ENCODE assay signal across 16 cellular contexts in the genomic region with DNA sequence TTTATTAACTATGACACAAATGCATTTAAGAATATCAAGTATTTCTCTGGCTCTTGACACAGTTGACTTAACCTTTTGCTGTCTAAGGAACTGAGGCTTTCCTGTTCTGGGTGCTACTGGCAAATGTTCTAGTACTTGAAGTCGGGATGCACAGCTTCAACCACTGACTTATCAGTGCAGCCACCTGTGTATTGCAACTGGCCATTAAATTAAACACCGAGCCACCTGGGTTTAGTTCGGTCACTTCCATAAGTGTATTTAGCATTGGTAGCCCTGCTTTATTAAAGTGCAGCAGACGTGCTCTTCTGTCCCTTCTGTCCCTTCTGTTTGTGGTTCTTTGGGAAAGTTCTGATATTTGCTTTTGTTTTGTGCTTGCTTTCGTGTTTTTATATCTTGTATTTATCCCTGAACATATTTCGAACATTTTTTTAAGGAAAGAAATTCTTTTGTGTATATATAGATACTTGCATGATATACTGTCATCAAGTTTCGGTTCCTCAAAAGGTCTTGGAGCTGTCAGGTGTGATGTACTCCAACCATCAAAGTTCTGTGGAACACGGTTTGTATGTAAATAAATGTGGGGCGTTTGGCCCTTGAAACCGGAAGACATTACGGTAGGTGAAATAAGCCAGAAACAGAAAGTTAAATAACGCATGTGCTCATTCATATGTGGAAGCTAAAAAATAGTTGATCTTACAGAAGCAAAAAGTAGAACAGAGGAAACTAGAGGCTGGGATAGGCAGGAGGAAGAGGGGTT.
DNase-seq lines count a peak whose midpoint lies in the region; ATAC-seq, FAIRE-seq and TF ChIP-seq lines count a peak whose summit lies in the region.
"Had no signal": no experiment of that assay in that cellular context is flagged by ENCODE, and none has a peak within 500 bp of the region (broad histone marks: within the 10 kb centered on the region; RNA-seq: fewer than 3 reads in every experiment).

No MANE protein-coding gene starts in this region.

- WGBS in GM12878 (ENCODE audit: insufficient coverage, insufficient replicate concordance, low lambda C conversion rate, missing lambda C conversion rate) = 2% methylated on average over 12 of the region's 12 CpGs

- H4K20me1 ChIP-seq in GM12878 (ENCODE audit: control insufficient read depth, insufficient read depth) = no peaks in the 10 kb centered on the region

- H3K4me3 ChIP-seq in GM12878 (no peak overlapping the region), Peyer's patch (no peak overlapping the region)
- H3K4me3 ChIP-seq: right lobe of liver had no signal

- H3K4me1 ChIP-seq in GM12878 (ENCODE audit: control insufficient read depth, insufficient read depth, low read length) (no peaks in the 10 kb centered on the region), Peyer's patch (no peaks in the 10 kb centered on the region)
- H3K4me1 ChIP-seq: right lobe of liver had no signal

- no peak for TF ChIP-seq EP300 in GM12878 (IDR thresholded peaks at IDR 0.05; ENCODE audit: borderline replicate concordance in 1 of 2, control insufficient read depth in 1 of 2, low read depth in 2 of 2, low read length in 2 of 2)

- no peak overlapping the region; the same call in 1 of the 2 replicates for H2AFZ ChIP-seq in GM12878 (ENCODE audit: control insufficient read depth, low read depth, low read length)

- intact Hi-C loops in GM12878 (cut with micrococcal nuclease; ENCODE audit: unreplicated experiment) = no loop called here

- H3K79me2 ChIP-seq in GM12878 (ENCODE audit: control insufficient read depth, insufficient read depth, low read length) = no peaks in the 10 kb centered on the region

- no peak for TF ChIP-seq RAD21 in GM12878 (IDR thresholded peaks at IDR 0.05; ENCODE audit: insufficient read depth, low read depth, low read length)

- SMC1A ChIA-PET in GM12878 (lab: Charles Lee; ENCODE audit: uncharacterized antibody, unreplicated experiment) = no interaction called here

- RAD21 ChIA-PET in GM12878 (lab: Charles Lee; ENCODE audit: unreplicated experiment) = interaction anchor here (0.7 kb wide), 1 partner anchor 17 kb away, joined by 3 read pairs; no protein-coding TSS in a partner anchor

- H3K27me3 ChIP-seq in GM12878 (replicated peaks in 1 of 2; ENCODE audit: control insufficient read depth in 2 of 2, insufficient read depth in 2 of 2, low read length in 1 of 2) (no peaks in the 10 kb centered on the region), Peyer's patch (no peaks in the 10 kb centered on the region)
- H3K27me3 ChIP-seq: neutrophil, right lobe of liver had no signal

- no peak for TF ChIP-seq POLR2A in GM12878 (IDR thresholded peaks at IDR 0.05; ENCODE audit: low read depth, low read length)
- TF ChIP-seq POLR2A in Peyer's patch (IDR thresholded peaks at IDR 0.05) = no peak

- no peak overlapping the region for H3K27ac ChIP-seq in GM12878 (ENCODE audit: control insufficient read depth, insufficient read depth)
- H3K27ac ChIP-seq in Peyer's patch = no peak overlapping the region
- H3K27ac ChIP-seq: neutrophil, right lobe of liver, WERI-Rb-1 had no signal

- DNase-seq in GM12878 (ENCODE audit: low read depth, low spot score) (peak; percentile 17), Peyer's patch (no peak)
- no peak for DNase-seq in activated CD4-positive, CD25-positive, alpha-beta regulatory T cell (lab: John Stamatoyannopoulos, UW)
- DNase-seq: amniotic stem cell; NCI-H524 treated with DMSO at 0.1 percent for 48 hours; right lobe of liver; stimulated activated CD4-positive, alpha-beta T cell treated with anti-CD3 and anti-CD28 coated beads, Interleukin-2, amount 100 ng/mL, for 24 hours; substantia nigra; T-cell; WERI-Rb-1 had no signal

- no peaks in the 10 kb centered on the region for H3K9me3 ChIP-seq in GM12878 (replicated peaks; ENCODE audit: control insufficient read depth, insufficient read depth, low read length)
- no peaks in the 10 kb centered on the region for H3K9me3 ChIP-seq in Peyer's patch
- H3K9me3 ChIP-seq: neutrophil, right lobe of liver had no signal

- ATAC-seq in GM18868 (IDR thresholded peaks at IDR 0.05; ENCODE audit: unreplicated experiment) (peak; percentile 80), GM21786 (IDR thresholded peaks at IDR 0.05; ENCODE audit: unreplicated experiment) (peak; percentile 75), HG03442 (IDR thresholded peaks at IDR 0.05; ENCODE audit: unreplicated experiment) (peak; percentile 73), GM12878 (peak; percentile 85), GM19463 (IDR thresholded peaks at IDR 0.05; ENCODE audit: unreplicated experiment) (no peak)
- ATAC-seq: right lobe of liver, T-cell had no signal

- TF ChIP-seq CTCF in GM12878 (IDR thresholded peaks at IDR 0.05 in 2 of 3, conservative IDR thresholded peaks at IDR 0.05 in 1 of 3; ENCODE audit: control insufficient read depth in 2 of 3, extremely low read depth in 1 of 3, insufficient read depth in 1 of 3, low read depth in 3 of 3, low read length in 3 of 3) = no peak
- TF ChIP-seq CTCF in Peyer's patch (IDR thresholded peaks at IDR 0.05) = no peak

- H3K36me3 ChIP-seq in GM12878 (ENCODE audit: control insufficient read depth in 2 of 2, insufficient read depth in 2 of 2, low read length in 1 of 2) (no peaks in the 10 kb centered on the region), Peyer's patch (no peaks in the 10 kb centered on the region)
- H3K36me3 ChIP-seq: neutrophil, right lobe of liver, WERI-Rb-1 had no signal

- in situ Hi-C loops in GM12878 (cut with MboI) = no loop called here

- POLR2A ChIA-PET in GM12878 (lab: Charles Lee) = no interaction called here

- FAIRE-seq in GM12878 (lab: Jason Lieb, UNC) = no peak
- FAIRE-seq: D721Med had no signal

- no TSS peak for BruUV-seq in GM12878 (replicated peaks; lab: Mats Ljungman, UMichigan)

- H3K4me2 ChIP-seq in GM12878 (ENCODE audit: control insufficient read depth, insufficient read depth) = 0 out of 2 replicates have a peak overlapping the region, but pooled peaks have one; percentile 31

- no peak overlapping the region for H3K9ac ChIP-seq in GM12878 (ENCODE audit: control insufficient read depth, insufficient read depth, low read length)

- CTCF ChIA-PET in GM12878 (lab: Yijun Ruan, JAX) = interaction anchor here (1.1 kb wide), 1 partner anchor 22 kb away, joined by 3 read pairs; no protein-coding TSS in a partner anchor

TF ChIP-seq in GM12878, 131 proteins besides CTCF, POLR2A, EP300 and RAD21:
- TF ChIP-seq CHD2 (IDR thresholded peaks at IDR 0.05; ENCODE audit: borderline replicate concordance, low read depth, low read length) = no peak
- TF ChIP-seq, protein P1, sequence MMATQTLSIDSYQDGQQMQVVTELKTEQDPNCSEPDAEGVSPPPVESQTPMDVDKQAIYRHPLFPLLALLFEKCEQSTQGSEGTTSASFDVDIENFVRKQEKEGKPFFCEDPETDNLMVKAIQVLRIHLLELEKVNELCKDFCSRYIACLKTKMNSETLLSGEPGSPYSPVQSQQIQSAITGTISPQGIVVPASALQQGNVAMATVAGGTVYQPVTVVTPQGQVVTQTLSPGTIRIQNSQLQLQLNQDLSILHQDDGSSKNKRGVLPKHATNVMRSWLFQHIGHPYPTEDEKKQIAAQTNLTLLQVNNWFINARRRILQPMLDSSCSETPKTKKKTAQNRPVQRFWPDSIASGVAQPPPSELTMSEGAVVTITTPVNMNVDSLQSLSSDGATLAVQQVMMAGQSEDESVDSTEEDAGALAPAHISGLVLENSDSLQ (IDR thresholded peaks at IDR 0.05) = peak; percentile 44; the same call in 1 of the 2 replicates
- no peak for TF ChIP-seq STAT1 (conservative IDR thresholded peaks at IDR 0.05)
- TF ChIP-seq IKZF2 (IDR thresholded peaks at IDR 0.05) = peak; percentile 32 to 49; a peak in 3 of 4 replicates
- TF ChIP-seq, protein P2, sequence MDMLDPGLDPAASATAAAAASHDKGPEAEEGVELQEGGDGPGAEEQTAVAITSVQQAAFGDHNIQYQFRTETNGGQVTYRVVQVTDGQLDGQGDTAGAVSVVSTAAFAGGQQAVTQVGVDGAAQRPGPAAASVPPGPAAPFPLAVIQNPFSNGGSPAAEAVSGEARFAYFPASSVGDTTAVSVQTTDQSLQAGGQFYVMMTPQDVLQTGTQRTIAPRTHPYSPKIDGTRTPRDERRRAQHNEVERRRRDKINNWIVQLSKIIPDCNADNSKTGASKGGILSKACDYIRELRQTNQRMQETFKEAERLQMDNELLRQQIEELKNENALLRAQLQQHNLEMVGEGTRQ (IDR thresholded peaks at IDR 0.05; ENCODE audit: borderline replicate concordance, low read depth, low read length) = no peak
- TF ChIP-seq, protein P3, sequence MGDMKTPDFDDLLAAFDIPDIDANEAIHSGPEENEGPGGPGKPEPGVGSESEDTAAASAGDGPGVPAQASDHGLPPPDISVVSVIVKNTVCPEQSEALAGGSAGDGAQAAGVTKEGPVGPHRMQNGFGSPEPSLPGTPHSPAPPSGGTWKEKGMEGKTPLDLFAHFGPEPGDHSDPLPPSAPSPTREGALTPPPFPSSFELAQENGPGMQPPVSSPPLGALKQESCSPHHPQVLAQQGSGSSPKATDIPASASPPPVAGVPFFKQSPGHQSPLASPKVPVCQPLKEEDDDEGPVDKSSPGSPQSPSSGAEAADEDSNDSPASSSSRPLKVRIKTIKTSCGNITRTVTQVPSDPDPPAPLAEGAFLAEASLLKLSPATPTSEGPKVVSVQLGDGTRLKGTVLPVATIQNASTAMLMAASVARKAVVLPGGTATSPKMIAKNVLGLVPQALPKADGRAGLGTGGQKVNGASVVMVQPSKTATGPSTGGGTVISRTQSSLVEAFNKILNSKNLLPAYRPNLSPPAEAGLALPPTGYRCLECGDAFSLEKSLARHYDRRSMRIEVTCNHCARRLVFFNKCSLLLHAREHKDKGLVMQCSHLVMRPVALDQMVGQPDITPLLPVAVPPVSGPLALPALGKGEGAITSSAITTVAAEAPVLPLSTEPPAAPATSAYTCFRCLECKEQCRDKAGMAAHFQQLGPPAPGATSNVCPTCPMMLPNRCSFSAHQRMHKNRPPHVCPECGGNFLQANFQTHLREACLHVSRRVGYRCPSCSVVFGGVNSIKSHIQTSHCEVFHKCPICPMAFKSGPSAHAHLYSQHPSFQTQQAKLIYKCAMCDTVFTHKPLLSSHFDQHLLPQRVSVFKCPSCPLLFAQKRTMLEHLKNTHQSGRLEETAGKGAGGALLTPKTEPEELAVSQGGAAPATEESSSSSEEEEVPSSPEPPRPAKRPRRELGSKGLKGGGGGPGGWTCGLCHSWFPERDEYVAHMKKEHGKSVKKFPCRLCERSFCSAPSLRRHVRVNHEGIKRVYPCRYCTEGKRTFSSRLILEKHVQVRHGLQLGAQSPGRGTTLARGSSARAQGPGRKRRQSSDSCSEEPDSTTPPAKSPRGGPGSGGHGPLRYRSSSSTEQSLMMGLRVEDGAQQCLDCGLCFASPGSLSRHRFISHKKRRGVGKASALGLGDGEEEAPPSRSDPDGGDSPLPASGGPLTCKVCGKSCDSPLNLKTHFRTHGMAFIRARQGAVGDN (IDR thresholded peaks at IDR 0.05) = no peak
- TF ChIP-seq MXI1 (IDR thresholded peaks at IDR 0.05; ENCODE audit: low read depth, low read length) = no peak
- peak; percentile 62; the same call in 1 of the 2 replicates for TF ChIP-seq SPI1 (IDR thresholded peaks at IDR 0.05; ENCODE audit: borderline replicate concordance, insufficient read depth, low read depth, low read length)
- TF ChIP-seq TCF12 (IDR thresholded peaks at IDR 0.05; ENCODE audit: low read depth, low read length) = no peak
